In genomic region chr3:132660056-132660744, GRCh38 we compare ENCODE assay signal across 8 cellular contexts. TPM values are rescaled to one million over a fixed set of nuclear protein-coding genes. Genes with fewer than 3 reads are reported as not detected.
A peak's percentile ranks its signal among the peaks of the same experiment; 100 is the strongest.
DNase-seq lines count a peak whose midpoint lies in the region; ATAC-seq and TF ChIP-seq lines count a peak whose summit lies in the region.

Gene UBA5 (plus strand): TSS chr3:132660329. CDS start chr3:132660538, 209 bp downstream.

- H4K91ac ChIP-seq in neuronal stem cell (ENCODE audit: low read depth, low read length, poor library complexity): no peak within 1 kb of the TSS

- H3K27ac ChIP-seq in DND-41 (ENCODE audit: low read length) (peak within 1 kb of the TSS; percentile 90), neuronal stem cell (replicated peaks; ENCODE audit: low read length) (peak within 1 kb of the TSS; percentile 75)

- peak within 1 kb of the TSS; percentile 62 for H2BK5ac ChIP-seq in neuronal stem cell (ENCODE audit: low read length)

- H3K9me3 ChIP-seq in DND-41 (ENCODE audit: insufficient read depth, low read length, severe bottlenecking) (no peaks in the 10 kb centered on the region), neuronal stem cell (replicated peaks in 1 of 2; ENCODE audit: control insufficient read depth in 2 of 2, insufficient read depth in 1 of 2, low read depth in 1 of 2, low read length in 2 of 2) (no peaks in the 10 kb centered on the region)

- H3K4me1 ChIP-seq in DND-41 (ENCODE audit: insufficient read depth, low read length): peaks cover 52% of the 10 kb centered on the region
- H3K4me1 ChIP-seq in neuronal stem cell (ENCODE audit: control insufficient read depth in 2 of 2, insufficient read depth in 1 of 2, low read depth in 1 of 2, low read length in 2 of 2): peaks cover 0 to 8% of the 10 kb centered on the region in 2 donors

- peaks cover 15% of the 10 kb centered on the region for H3K36me3 ChIP-seq in DND-41 (ENCODE audit: insufficient read depth, low read length)
- peaks cover 0 to 11% of the 10 kb centered on the region in 2 donors for H3K36me3 ChIP-seq in neuronal stem cell (replicated peaks in 1 of 2; ENCODE audit: control insufficient read depth in 2 of 2, insufficient read depth in 2 of 2, low read length in 2 of 2)

- peak within 1 kb of the TSS; percentile 22 for H3K23ac ChIP-seq in neuronal stem cell (ENCODE audit: low read depth, low read length, poor library complexity)

- ATAC-seq in DND-41 (ENCODE audit: insufficient read depth, low read depth): peak; percentile 88
- peak; percentile 82 for ATAC-seq in GM21528 (IDR thresholded peaks at IDR 0.05; ENCODE audit: low FRiP score, unreplicated experiment)

- no peak within 1 kb of the TSS for H2BK12ac ChIP-seq in neuronal stem cell (ENCODE audit: low read length)

- H3K79me2 ChIP-seq in DND-41 (ENCODE audit: insufficient read depth, low read length): peaks cover 66% of the 10 kb centered on the region

- H3K4me2 ChIP-seq in DND-41 (ENCODE audit: insufficient read depth, low read length): peak within 1 kb of the TSS; percentile 97
- peak within 1 kb of the TSS; percentile 90 for H3K4me2 ChIP-seq in neuronal stem cell (ENCODE audit: insufficient read depth, low read length, poor library complexity, severe bottlenecking)

- H3K27me3 ChIP-seq in DND-41 (ENCODE audit: insufficient read depth, low read length, poor library complexity) (no peaks in the 10 kb centered on the region), neuronal stem cell (ENCODE audit: control insufficient read depth in 3 of 3, insufficient read depth in 3 of 3, low read depth in 1 of 3, low read length in 3 of 3) (no peaks in the 10 kb centered on the region)

- no CpG with 5 or more reads among the region's 58 CpGs for WGBS in neuronal stem cell (ENCODE audit: extremely low coverage in 2 of 2, insufficient read length in 2 of 2, insufficient replicate concordance in 1 of 2), 2 donors

- H2AK5ac ChIP-seq in neuronal stem cell (ENCODE audit: low read depth, low read length): peak within 1 kb of the TSS; percentile 49

- H3K18ac ChIP-seq in neuronal stem cell (ENCODE audit: low read length): peak within 1 kb of the TSS; percentile 93

- H3K9ac ChIP-seq in DND-41 (ENCODE audit: low read depth, low read length): peak within 1 kb of the TSS; percentile 96
- H3K9ac ChIP-seq in neuronal stem cell (ENCODE audit: low read depth, low read length, poor library complexity): peak within 1 kb of the TSS; percentile 92

- peaks cover 2% of the 10 kb centered on the region; the same call in 1 of the 2 replicates for H4K20me1 ChIP-seq in DND-41 (ENCODE audit: insufficient read depth, low read length)

- peak within 1 kb of the TSS; percentile 65 for H3K14ac ChIP-seq in neuronal stem cell (ENCODE audit: low read length)

- H3K4me3 ChIP-seq in DND-41 (ENCODE audit: low read depth in 1 of 2, low read length in 2 of 2) (peak within 1 kb of the TSS; percentile 92 to 99), neuronal stem cell (ENCODE audit: low read length in 2 of 2) (peak within 1 kb of the TSS; percentile 58 to 97)

- H2BK120ac ChIP-seq in neuronal stem cell (ENCODE audit: low read depth, low read length): no peak within 1 kb of the TSS

- H2BK15ac ChIP-seq in neuronal stem cell (ENCODE audit: low read length): peak within 1 kb of the TSS; percentile 5

- H3K4ac ChIP-seq in neuronal stem cell (ENCODE audit: low read length): no peak within 1 kb of the TSS

- no peak for TF ChIP-seq CTCF in DND-41 (IDR thresholded peaks at IDR 0.05; ENCODE audit: borderline replicate concordance, extremely low read depth, low read length, poor library complexity, severe bottlenecking)

- H3K79me1 ChIP-seq in neuronal stem cell (ENCODE audit: low read depth, low read length): no peaks in the 10 kb centered on the region

- H4K8ac ChIP-seq in neuronal stem cell (ENCODE audit: low read depth, low read length): no peak within 1 kb of the TSS

- DNase-seq in DND-41 (peak; percentile 75), HuH-7.5 (ENCODE audit: low spot score) (peak; percentile 52), SHP77 treated with DMSO at 0.1 percent for 48 hours (lab: John Stamatoyannopoulos, UW) (peak; percentile 69), foreskin melanocyte (peak; percentile 72), neuronal stem cell (ENCODE audit: low spot score) (no peak), superior temporal gyrus (ENCODE audit: extremely low spot score) (peak; percentile 80)
- peak; percentile 29 to 53 (median 38) for DNase-seq in activated naive CD4-positive, alpha-beta T cell (lab: John Stamatoyannopoulos, UW)

- H2AFZ ChIP-seq in DND-41 (ENCODE audit: low read depth, low read length): peak within 1 kb of the TSS; percentile 97
- peak within 1 kb of the TSS; percentile 97 for H2AFZ ChIP-seq in neuronal stem cell (ENCODE audit: low read length)

RNA-seq across cellular contexts. Expression of gene UBA5, which starts in this region (rescaled TPM):
- polyA plus RNA-seq in neuronal stem cell (2013, experiment 1 of 2): 25.0 TPM
- 25.2 TPM for polyA plus RNA-seq in neuronal stem cell (2013, experiment 2 of 2)
